ENCODE assay signal across 8 cellular contexts in the genomic region with DNA sequence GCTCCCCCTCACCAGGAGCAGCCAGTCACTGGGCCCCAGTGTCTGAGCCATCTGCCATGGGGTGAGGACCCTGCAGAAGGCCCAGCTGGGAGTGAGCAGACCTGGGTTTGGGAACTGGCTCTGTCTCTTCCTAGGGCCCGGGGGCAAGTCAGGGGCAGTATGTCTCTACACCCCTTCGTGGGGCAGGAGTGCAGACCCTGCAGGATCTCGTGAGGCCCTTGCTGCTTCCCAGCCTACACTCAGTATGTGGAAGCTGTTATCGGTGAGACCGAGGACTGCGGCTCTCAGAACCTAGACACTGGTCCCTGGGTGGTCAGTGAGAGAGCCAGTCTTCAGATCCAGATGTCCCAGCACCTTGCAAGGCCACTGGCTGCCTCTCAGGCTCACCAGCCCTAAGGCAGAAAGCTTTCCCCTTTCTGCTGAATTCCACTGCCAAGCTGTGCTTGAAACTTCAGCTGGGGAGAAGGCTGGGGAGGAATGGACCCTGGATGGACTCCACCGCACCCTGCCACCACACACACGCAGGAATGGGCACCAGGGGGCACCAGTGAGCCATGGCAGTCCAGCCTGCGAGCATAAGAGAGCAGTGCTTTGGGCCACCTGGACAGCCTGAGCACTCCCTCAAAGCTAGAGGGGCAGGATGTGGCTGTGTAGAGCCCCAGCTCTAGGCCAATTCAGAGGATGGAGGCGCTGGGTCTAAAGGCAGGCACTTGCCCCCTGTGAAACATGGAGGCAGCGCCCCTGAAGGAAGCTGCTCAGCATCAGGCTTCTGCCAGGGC. TPM values are rescaled to one million over a fixed set of nuclear protein-coding genes. Genes with fewer than 3 reads are reported as not detected.
DNase-seq lines count a peak whose midpoint lies in the region; ATAC-seq lines count a peak whose summit lies in the region.

No MANE protein-coding gene starts in this region.

- peaks cover 0 to 12% of the 10 kb centered on the region in 2 donors for H3K27me3 Mint-ChIP-seq in effector memory CD8-positive, alpha-beta T cell

- no peaks in the 10 kb centered on the region for H3K9me3 Mint-ChIP-seq in effector memory CD8-positive, alpha-beta T cell

- H3K4me1 Mint-ChIP-seq in effector memory CD8-positive, alpha-beta T cell (ENCODE audit: low read depth in 2 of 2): peaks cover 0 to 11% of the 10 kb centered on the region in 2 donors

- H3K4me3 Mint-ChIP-seq in effector memory CD8-positive, alpha-beta T cell: no peak overlapping the region

- H3K27ac Mint-ChIP-seq in effector memory CD8-positive, alpha-beta T cell: no peak overlapping the region

- peak; percentile 92 for ATAC-seq in GM19025 (IDR thresholded peaks at IDR 0.05; ENCODE audit: low read depth, unreplicated experiment)
- ATAC-seq in HG03135 (IDR thresholded peaks at IDR 0.05; ENCODE audit: unreplicated experiment): peak; percentile 94
- ATAC-seq in effector memory CD8-positive, alpha-beta T cell (replicated peaks): peak; percentile 97

- DNase-seq in CD1c-positive myeloid dendritic cell (ENCODE audit: extremely low spot score): peak; percentile 85
- DNase-seq in NCI-H774 (lab: John Stamatoyannopoulos, UW): peak; percentile 45
- peak; percentile 57 to 70 for DNase-seq in activated CD8-positive, alpha-beta memory T cell treated with anti-CD3 and anti-CD28 coated beads for 1 hour (ENCODE audit: extremely low read depth in 1 of 2, low read depth in 1 of 2)
- DNase-seq in effector memory CD8-positive, alpha-beta T cell: peak; percentile 82 to 86 (median 85)
- DNase-seq in mesenteric fat pad (ENCODE audit: low spot score): peak; percentile 95
- DNase-seq in stimulated activated CD8-positive, alpha-beta memory T cell treated with anti-CD3 and anti-CD28 coated beads, Interleukin-2, amount 100 ng/mL, for 48 hours (ENCODE audit: low read depth in 2 of 2): peak; percentile 81 to 84

- no peaks in the 10 kb centered on the region for H3K36me3 Mint-ChIP-seq in effector memory CD8-positive, alpha-beta T cell (ENCODE audit: insufficient read depth)

RNA-seq across cellular contexts. Expression of a gene that starts 21.4 kb away (rescaled TPM):
- not detected for total RNA-seq in mesenteric fat pad

RNA-seq across cellular contexts. Expression of a gene that starts 27.1 kb away (rescaled TPM):
- total RNA-seq in mesenteric fat pad: 122 TPM

RNA-seq across cellular contexts. Expression of a gene that starts 46.1 kb away (rescaled TPM):
- total RNA-seq in mesenteric fat pad: 566 TPM

Comparison
In these comparisons a context has a peak if more than half of its experiments do, and no peak if none do; other contexts are left out.
1. Peak in every context shown above with its lines: DNase-seq and ATAC-seq.
2. DNase-seq: peak in every context shown above with its lines; median percentile 95 in mesenteric fat pad; 85 in CD1c-positive myeloid dendritic cell; 85 in effector memory CD8-positive, alpha-beta T cell; 82 in stimulated activated CD8-positive, alpha-beta memory T cell treated with anti-CD3 and anti-CD28 coated beads, Interleukin-2, amount 100 ng/mL, for 48 hours; 64 in activated CD8-positive, alpha-beta memory T cell treated with anti-CD3 and anti-CD28 coated beads for 1 hour; 45 in NCI-H774.